In genomic region chr7:2870471-2870941, GRCh38 we compare ENCODE assay signal across 8 cellular contexts. TPM values are rescaled to one million over a fixed set of nuclear protein-coding genes. Genes with fewer than 3 reads are reported as not detected.
A peak's percentile ranks its signal among the peaks of the same experiment; 100 is the strongest.
DNase-seq lines count a peak whose midpoint lies in the region; ATAC-seq and TF ChIP-seq lines count a peak whose summit lies in the region.

No MANE protein-coding gene starts in this region.

- TF ChIP-seq CTCF in DOHH2 (IDR thresholded peaks at IDR 0.05; ENCODE audit: low read depth, low read length, poor library complexity, severe bottlenecking) (no peak), MCF 10A (IDR thresholded peaks at IDR 0.05; ENCODE audit: unreplicated experiment) (no peak), liver (IDR thresholded peaks at IDR 0.05; ENCODE audit: low read depth, low read length, missing input control) (no peak), testis (IDR thresholded peaks at IDR 0.05) (no peak)

- H3K36me3 ChIP-seq in DOHH2 (ENCODE audit: control insufficient read depth, low read length) (no peaks in the 10 kb centered on the region), liver (ENCODE audit: control insufficient read depth in 4 of 4, insufficient read depth in 3 of 4, low read depth in 1 of 4, low read length in 3 of 4) (no peaks in the 10 kb centered on the region), testis (ENCODE audit: low read depth, missing control alignments) (no peaks in the 10 kb centered on the region)

- CTCF ChIA-PET in MCF 10A (lab: Yijun Ruan, JAX): interaction anchor here (0.6 to 0.7 kb wide), 3 partner anchors 398 to 1863 kb away, joined by 3 read pairs; no protein-coding TSS in a partner anchor

- H3K4me3 Mint-ChIP-seq in T-helper 1 cell treated with Interleukin-12 subunit alpha and Interleukin-12 subunit beta and Interleukin-4 antibody, amounts not matched to agents 30 μg/mL and 1 μg/mL, for 36 hours: peak overlapping the region; percentile 84
- H3K4me3 Mint-ChIP-seq in MCF 10A (ENCODE audit: unreplicated experiment): no peak overlapping the region

- no peaks in the 10 kb centered on the region for H3K9me3 ChIP-seq in DOHH2 (ENCODE audit: control insufficient read depth, insufficient read depth, low read length)
- no peaks in the 10 kb centered on the region for H3K9me3 ChIP-seq in liver (ENCODE audit: control insufficient read depth in 4 of 4, low read length in 3 of 4)
- H3K9me3 ChIP-seq in testis: no peaks in the 10 kb centered on the region

- 0 out of 2 replicates have a peak, but pooled peaks cover 4% of the 10 kb centered on the region for H3F3A ChIP-seq in DOHH2 (ENCODE audit: control insufficient read depth, insufficient read depth)

- POLR2A ChIA-PET in MCF 10A (lab: Yijun Ruan, JAX): no interaction called here

- no peak overlapping the region for H3K27ac ChIP-seq in DOHH2 (ENCODE audit: low read depth, low read length)
- H3K27ac ChIP-seq in liver (ENCODE audit: low read depth in 1 of 2, low read length in 2 of 2): no peak overlapping the region
- peak overlapping the region in 1 of 2 donors; percentile 26 for H3K27ac ChIP-seq in testis

- no peak overlapping the region for H3K4me3 ChIP-seq in DOHH2 (ENCODE audit: low read length)
- no peak overlapping the region for H3K4me3 ChIP-seq in liver (ENCODE audit: low read depth in 1 of 3, low read length in 3 of 3)
- H3K4me3 ChIP-seq in testis: no peak overlapping the region

- no peaks in the 10 kb centered on the region for H3K9me3 Mint-ChIP-seq in T-helper 1 cell treated with Interleukin-12 subunit alpha and Interleukin-12 subunit beta and Interleukin-4 antibody, amounts not matched to agents 30 μg/mL and 1 μg/mL, for 36 hours
- H3K9me3 Mint-ChIP-seq in MCF 10A (ENCODE audit: unreplicated experiment): no peaks in the 10 kb centered on the region

- peak; percentile 37 for DNase-seq in MCF 10A (ENCODE audit: unreplicated experiment)
- peak; percentile 71 for DNase-seq in testis
- DNase-seq in NCI-H2081 treated with DMSO at 0.1 percent for 48 hours (lab: John Stamatoyannopoulos, UW): no peak

- H3K9ac ChIP-seq in liver (ENCODE audit: low read depth in 1 of 2, low read length in 2 of 2): no peak overlapping the region

- TF ChIP-seq POLR2A in testis (IDR thresholded peaks at IDR 0.05): no peak

- WGBS in liver: 38% methylated on average over 10 of the region's 10 CpGs
- 25% methylated on average over 9 to 10 of the region's 10 CpGs for WGBS in testis, 2 donors

- peak overlapping the region; percentile 3; the same call in 1 of the 2 replicates for H3K4me2 ChIP-seq in DOHH2 (ENCODE audit: low read length)

- H4K20me1 ChIP-seq in DOHH2 (ENCODE audit: control insufficient read depth, insufficient read depth, low read depth, low read length): no peaks in the 10 kb centered on the region

- no peaks in the 10 kb centered on the region for H3K36me3 Mint-ChIP-seq in T-helper 1 cell treated with Interleukin-12 subunit alpha and Interleukin-12 subunit beta and Interleukin-4 antibody, amounts not matched to agents 30 μg/mL and 1 μg/mL, for 36 hours (ENCODE audit: low read depth)
- peaks cover 6% of the 10 kb centered on the region for H3K36me3 Mint-ChIP-seq in MCF 10A (ENCODE audit: insufficient read depth, unreplicated experiment)

- peaks cover 38% of the 10 kb centered on the region for H3K4me1 ChIP-seq in DOHH2 (ENCODE audit: control insufficient read depth, low read length)
- H3K4me1 ChIP-seq in liver (ENCODE audit: control insufficient read depth in 4 of 4, insufficient read depth in 4 of 4, low read length in 3 of 4): no peaks in the 10 kb centered on the region
- H3K4me1 ChIP-seq in testis: no peaks in the 10 kb centered on the region

- TF ChIP-seq RAD21 in liver (IDR thresholded peaks at IDR 0.05): no peak

- intact Hi-C loops in MCF 10A (cut with micrococcal nuclease) (loop anchor here (5.0 to 10.0 kb wide), 2 partner anchors 146 to 702 kb away; no protein-coding TSS in a partner anchor), testis (cut with DNase I; ENCODE audit: low total_unique reads) (no loop called here)

- H3K4me1 Mint-ChIP-seq in T-helper 1 cell treated with Interleukin-12 subunit alpha and Interleukin-12 subunit beta and Interleukin-4 antibody, amounts not matched to agents 30 μg/mL and 1 μg/mL, for 36 hours (ENCODE audit: low read depth): peaks cover 43% of the 10 kb centered on the region
- peaks cover 24% of the 10 kb centered on the region for H3K4me1 Mint-ChIP-seq in MCF 10A (ENCODE audit: insufficient read depth, unreplicated experiment)

- no peaks in the 10 kb centered on the region for H3K9me2 ChIP-seq in DOHH2 (replicated peaks; ENCODE audit: control insufficient read depth, low read length)

- no TSS peak for BruUV-seq in MCF 10A (replicated peaks; lab: Mats Ljungman, UMichigan)

- ATAC-seq in HG03066 (IDR thresholded peaks at IDR 0.05; ENCODE audit: low read depth, unreplicated experiment) (peak; percentile 42), HG03280 (IDR thresholded peaks at IDR 0.05; ENCODE audit: unreplicated experiment) (no peak)

- no peaks in the 10 kb centered on the region for H3K27me3 Mint-ChIP-seq in T-helper 1 cell treated with Interleukin-12 subunit alpha and Interleukin-12 subunit beta and Interleukin-4 antibody, amounts not matched to agents 30 μg/mL and 1 μg/mL, for 36 hours (ENCODE audit: low read depth)
- no peaks in the 10 kb centered on the region for H3K27me3 Mint-ChIP-seq in MCF 10A (ENCODE audit: insufficient read depth, unreplicated experiment)

- H3K27ac Mint-ChIP-seq in T-helper 1 cell treated with Interleukin-12 subunit alpha and Interleukin-12 subunit beta and Interleukin-4 antibody, amounts not matched to agents 30 μg/mL and 1 μg/mL, for 36 hours: peak overlapping the region; percentile 83
- H3K27ac Mint-ChIP-seq in MCF 10A (ENCODE audit: low read depth, unreplicated experiment): no peak overlapping the region

- H3K79me2 ChIP-seq in DOHH2 (ENCODE audit: control insufficient read depth, low read length): no peaks in the 10 kb centered on the region

- H3K27me3 ChIP-seq in DOHH2 (ENCODE audit: control insufficient read depth, low read length) (no peaks in the 10 kb centered on the region), liver (ENCODE audit: control insufficient read depth in 4 of 4, insufficient read depth in 4 of 4, low read length in 3 of 4) (no peaks in the 10 kb centered on the region), testis (no peaks in the 10 kb centered on the region)

TF ChIP-seq in liver, 16 proteins besides CTCF, POLR2A, EP300 and RAD21:
- TF ChIP-seq FOXA2 (IDR thresholded peaks at IDR 0.05) (no peak), SP1 (IDR thresholded peaks at IDR 0.05) (peak; percentile 8), NR2F2 (IDR thresholded peaks at IDR 0.05) (no peak), RXRA (IDR thresholded peaks at IDR 0.05) (no peak), HNF4A (conservative IDR thresholded peaks at IDR 0.05) (no peak)
- TF ChIP-seq, protein P1, sequence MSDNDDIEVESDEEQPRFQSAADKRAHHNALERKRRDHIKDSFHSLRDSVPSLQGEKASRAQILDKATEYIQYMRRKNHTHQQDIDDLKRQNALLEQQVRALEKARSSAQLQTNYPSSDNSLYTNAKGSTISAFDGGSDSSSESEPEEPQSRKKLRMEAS (IDR thresholded peaks at IDR 0.05): no peak

RNA-seq across cellular contexts. Expression of gene GNA12, which starts 26.4 kb away (rescaled TPM):
- 36.2 and 38.6 TPM in 2 replicates for total RNA-seq in MCF 10A (2022)
- total RNA-seq in liver: 10 to 100 TPM; 10.9 to 19.0 TPM
- polyA plus RNA-seq in liver: 10 to 100 TPM in 1 of 2 donors, 1 to 10 TPM in 1; 3.7 to 11.6 TPM
- 10 to 100 TPM; 50.0 to 69.6 TPM for total RNA-seq in testis
- polyA plus RNA-seq in testis (ENCODE audit: insufficient read depth, low read depth, low replicate concordance): 53.2 TPM
